ENCODE assay signal across 1 cellular context in the genomic region with DNA sequence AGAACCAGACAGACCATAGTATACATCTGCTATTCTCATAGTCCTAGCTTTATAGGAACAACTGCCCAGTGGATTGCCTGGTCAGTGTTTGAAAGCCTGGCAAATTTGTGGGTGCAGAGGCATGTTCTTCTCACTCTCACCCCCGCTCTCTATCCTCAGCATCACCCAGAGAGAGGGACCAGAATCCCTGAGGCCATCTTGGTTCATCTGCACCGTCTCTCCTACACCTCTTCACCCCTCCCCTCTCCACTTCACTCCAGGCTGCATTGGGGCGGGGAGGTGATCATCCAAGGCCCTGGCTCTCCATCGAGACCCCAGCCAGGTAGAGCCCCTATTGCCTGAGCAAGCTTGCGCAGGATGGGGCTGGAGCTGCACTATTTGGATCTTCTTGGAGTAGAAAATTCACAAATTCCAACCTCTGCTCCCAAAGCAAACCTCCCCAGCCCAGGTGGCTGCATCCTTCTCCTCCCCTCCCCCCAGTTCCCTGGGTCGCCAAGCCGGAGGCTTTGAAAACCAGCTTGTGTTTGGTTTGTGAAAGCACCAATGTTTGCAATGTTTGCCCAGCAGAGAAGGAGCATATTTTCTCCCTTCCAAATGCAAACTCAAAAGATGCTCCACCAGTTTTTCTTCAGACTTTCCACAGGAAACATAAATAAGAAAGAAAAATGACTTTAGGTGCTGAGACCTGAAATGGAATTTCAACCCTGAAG.
TF ChIP-seq lines count a peak whose summit lies in the region.

No MANE protein-coding gene starts in this region.

TF ChIP-seq in H1, 55 proteins besides CTCF, POLR2A, EP300 and RAD21:
- TF ChIP-seq POU5F1 (IDR thresholded peaks at IDR 0.05; ENCODE audit: low read depth, low read length) (no peak), CREB1 (IDR thresholded peaks at IDR 0.05) (no peak), CTBP2 (IDR thresholded peaks at IDR 0.05; ENCODE audit: borderline replicate concordance, insufficient read depth, insufficient read length, low read length) (no peak), POLR2AphosphoS5 (IDR thresholded peaks at IDR 0.05; ENCODE audit: low read depth, low read length) (no peak), BRCA1 (IDR thresholded peaks at IDR 0.05; ENCODE audit: low read depth, low read length) (no peak), CHD1 (IDR thresholded peaks at IDR 0.05; ENCODE audit: low read depth, low read length) (no peak), CBX5 (IDR thresholded peaks at IDR 0.05; ENCODE audit: low read depth, low read length) (no peak), TCF12 (IDR thresholded peaks at IDR 0.05; ENCODE audit: low read depth, low read length) (peak; percentile 76; the same call in 1 of the 2 replicates), MAFK (IDR thresholded peaks at IDR 0.05; ENCODE audit: low read depth, low read length) (no peak), KDM4A (IDR thresholded peaks at IDR 0.05; ENCODE audit: low read depth, low read length, severe bottlenecking) (no peak), ASH2L (IDR thresholded peaks at IDR 0.05; ENCODE audit: low read length) (peak; percentile 28), TAF1 (IDR thresholded peaks at IDR 0.05; ENCODE audit: low read depth, low read length) (no peak), NANOG (IDR thresholded peaks at IDR 0.05; ENCODE audit: insufficient read depth, low read depth, low read length, poor library complexity, severe bottlenecking) (no peak), GABPA (IDR thresholded peaks at IDR 0.05; ENCODE audit: borderline replicate concordance, insufficient read depth, low read length) (no peak), TBP (IDR thresholded peaks at IDR 0.05; ENCODE audit: low read depth, low read length) (no peak), HDAC6 (IDR thresholded peaks at IDR 0.05; ENCODE audit: low read depth, low read length) (no peak)
- TF ChIP-seq, protein P1, sequence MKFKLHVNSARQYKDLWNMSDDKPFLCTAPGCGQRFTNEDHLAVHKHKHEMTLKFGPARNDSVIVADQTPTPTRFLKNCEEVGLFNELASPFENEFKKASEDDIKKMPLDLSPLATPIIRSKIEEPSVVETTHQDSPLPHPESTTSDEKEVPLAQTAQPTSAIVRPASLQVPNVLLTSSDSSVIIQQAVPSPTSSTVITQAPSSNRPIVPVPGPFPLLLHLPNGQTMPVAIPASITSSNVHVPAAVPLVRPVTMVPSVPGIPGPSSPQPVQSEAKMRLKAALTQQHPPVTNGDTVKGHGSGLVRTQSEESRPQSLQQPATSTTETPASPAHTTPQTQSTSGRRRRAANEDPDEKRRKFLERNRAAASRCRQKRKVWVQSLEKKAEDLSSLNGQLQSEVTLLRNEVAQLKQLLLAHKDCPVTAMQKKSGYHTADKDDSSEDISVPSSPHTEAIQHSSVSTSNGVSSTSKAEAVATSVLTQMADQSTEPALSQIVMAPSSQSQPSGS (IDR thresholded peaks at IDR 0.05; ENCODE audit: low read length): no peak
